8 cellular contexts compared by ENCODE assay signal in the genomic region with DNA sequence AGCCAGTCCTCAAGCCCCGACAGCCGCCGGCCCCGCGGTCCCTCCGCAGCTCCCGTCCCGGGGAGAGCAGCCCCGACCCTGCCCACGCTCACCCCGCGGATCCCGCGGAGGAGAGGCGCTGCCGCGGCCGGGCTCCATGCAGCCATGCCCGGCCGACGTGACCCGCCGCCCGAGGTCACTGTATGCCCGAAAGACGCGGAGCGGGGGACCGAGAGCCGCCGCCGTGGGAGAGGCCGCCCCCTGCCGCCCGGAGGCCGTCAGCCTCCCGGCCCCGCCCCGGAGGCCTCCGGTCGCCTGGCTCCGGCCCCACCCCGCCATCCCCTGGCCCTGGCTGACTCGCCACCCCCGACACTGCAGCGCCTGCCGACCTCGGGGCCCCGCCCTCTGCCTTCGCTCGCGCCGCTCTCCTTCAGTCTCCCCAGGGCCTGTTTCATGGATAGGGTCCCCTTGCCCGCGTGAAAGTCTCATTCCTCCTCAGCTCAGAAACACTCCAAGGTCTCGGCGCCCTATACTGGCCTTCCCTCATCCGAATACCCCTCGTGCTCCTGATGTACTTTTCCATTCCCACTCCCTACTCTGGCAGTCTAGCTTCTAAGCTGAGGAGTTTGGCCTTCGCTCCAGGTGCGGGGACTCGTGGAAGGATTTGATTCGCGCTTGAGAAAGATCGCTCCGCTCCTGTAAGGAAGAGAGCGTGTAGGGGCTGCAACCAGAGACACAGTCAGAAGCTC. TPM values are rescaled to one million over a fixed set of nuclear protein-coding genes. Genes with fewer than 3 reads are reported as not detected.
DNase-seq lines count a peak whose midpoint lies in the region; ATAC-seq and TF ChIP-seq lines count a peak whose summit lies in the region.

TSS of gene BOLA3 (minus strand) at position 184 of the 728 bp plus-strand sequence. CDS start at position 146, 38 bp downstream.

- ATAC-seq in CD4-positive, alpha-beta T cell (ENCODE audit: poor library complexity), result peak; percentile 87
- ATAC-seq in GM19328 (IDR thresholded peaks at IDR 0.05; ENCODE audit: unreplicated experiment) (peak; percentile 88), HG03520 (IDR thresholded peaks at IDR 0.05; ENCODE audit: unreplicated experiment) (peak; percentile 81)
- peak; percentile 96 for ATAC-seq in activated CD8-positive, alpha-beta T cell treated with anti-CD3 and anti-CD28 coated beads for 36 hours

- peaks cover 34% of the 10 kb centered on the region for H3K79me1 ChIP-seq in mesenchymal stem cell (replicated peaks; ENCODE audit: low read length, poor library complexity, severe bottlenecking)

- H3K36me3 Mint-ChIP-seq in CD4-positive, alpha-beta T cell (ENCODE audit: low read depth), result peaks cover 16% of the 10 kb centered on the region
- H3K36me3 Mint-ChIP-seq in activated CD8-positive, alpha-beta T cell treated with anti-CD3 and anti-CD28 coated beads for 36 hours (ENCODE audit: low read depth), result peaks cover 16% of the 10 kb centered on the region

- peak within 1 kb of the TSS; percentile 98 for H4K8ac ChIP-seq in mesenchymal stem cell (ENCODE audit: low read length)

- no peaks in the 10 kb centered on the region for H3K27me3 Mint-ChIP-seq in CD4-positive, alpha-beta T cell
- H3K27me3 Mint-ChIP-seq in activated CD8-positive, alpha-beta T cell treated with anti-CD3 and anti-CD28 coated beads for 36 hours, result no peaks in the 10 kb centered on the region

- H3K4me1 ChIP-seq in effector memory CD4-positive, alpha-beta T cell (ENCODE audit: control insufficient read depth, insufficient read depth, low read length, poor library complexity, severe bottlenecking), result peaks cover 10% of the 10 kb centered on the region
- H3K4me1 ChIP-seq in mesenchymal stem cell (ENCODE audit: control insufficient read depth, insufficient read depth, low read depth, low read length), result peaks cover 16% of the 10 kb centered on the region

- peak within 1 kb of the TSS; percentile 82 to 85 for H3K4ac ChIP-seq in mesenchymal stem cell (ENCODE audit: low read depth in 1 of 2, low read length in 2 of 2)

- H4K91ac ChIP-seq in mesenchymal stem cell (ENCODE audit: low read length), result peak within 1 kb of the TSS; percentile 84

- H3K4me3 Mint-ChIP-seq in CD4-positive, alpha-beta T cell, result no peak within 1 kb of the TSS
- H3K4me3 Mint-ChIP-seq in activated CD8-positive, alpha-beta T cell treated with anti-CD3 and anti-CD28 coated beads for 36 hours, result no peak within 1 kb of the TSS

- no peaks in the 10 kb centered on the region for H3K4me1 Mint-ChIP-seq in CD4-positive, alpha-beta T cell (ENCODE audit: low read depth)
- peaks cover 4% of the 10 kb centered on the region for H3K4me1 Mint-ChIP-seq in activated CD8-positive, alpha-beta T cell treated with anti-CD3 and anti-CD28 coated beads for 36 hours (ENCODE audit: low read depth)

- whole genome bisulfite sequencing in mesenchymal stem cell, result 2% methylated on average over 67 of the region's 67 CpGs

- DNase-seq in CD4-positive, alpha-beta T cell, result peak; percentile 60 to 83 (median 74)
- peak; percentile 51 for DNase-seq in NCI-H748 treated with DMSO at 0.1 percent for 48 hours (lab: John Stamatoyannopoulos, UW)
- peak; percentile 90 for DNase-seq in activated CD8-positive, alpha-beta T cell treated with anti-CD3 and anti-CD28 coated beads for 36 hours
- peak; percentile 66 to 73 (median 71) for DNase-seq in effector memory CD4-positive, alpha-beta T cell
- peak; percentile 79 for DNase-seq in mesenchymal stem cell
- DNase-seq in stimulated activated CD8-positive, alpha-beta memory T cell treated with anti-CD3 and anti-CD28 coated beads, Interleukin-12 subunit alpha, Interleukin-12 subunit beta, amount 100 ng/mL, for 4 hours (ENCODE audit: low read depth), result peak; percentile 76

- peak within 1 kb of the TSS; percentile 92 for H2AFZ ChIP-seq in mesenchymal stem cell (ENCODE audit: low read depth, low read length)

- H3K23ac ChIP-seq in mesenchymal stem cell (ENCODE audit: low read length in 2 of 2), result peak within 1 kb of the TSS in 1 of 2 experiments; percentile 70

- no peaks in the 10 kb centered on the region for H3K27me3 ChIP-seq in CD4-positive, alpha-beta T cell (ENCODE audit: control insufficient read depth, insufficient read depth, low read length)
- no peaks in the 10 kb centered on the region for H3K27me3 ChIP-seq in effector memory CD4-positive, alpha-beta T cell (replicated peaks; ENCODE audit: control insufficient read depth, insufficient read depth, low read length, poor library complexity, severe bottlenecking)
- no peaks in the 10 kb centered on the region for H3K27me3 ChIP-seq in mesenchymal stem cell (ENCODE audit: control insufficient read depth in 1 of 2, insufficient read depth in 1 of 2, low read length in 2 of 2)

- H2BK5ac ChIP-seq in mesenchymal stem cell (ENCODE audit: low read depth, low read length, poor library complexity, severe bottlenecking), result no peak within 1 kb of the TSS

- H3K4me3 ChIP-seq in effector memory CD4-positive, alpha-beta T cell (ENCODE audit: insufficient read depth, low read depth, low read length, poor library complexity, severe bottlenecking), result peak within 1 kb of the TSS; percentile 90
- H3K4me3 ChIP-seq in mesenchymal stem cell (ENCODE audit: insufficient read depth in 1 of 2, low read depth in 1 of 2, low read length in 2 of 2), result peak within 1 kb of the TSS; percentile 93 to 97

- H3K9ac ChIP-seq in mesenchymal stem cell (ENCODE audit: low read length), result peak within 1 kb of the TSS; percentile 89

- H2BK120ac ChIP-seq in mesenchymal stem cell (ENCODE audit: low read depth, low read length), result peak within 1 kb of the TSS; percentile 66

- H2BK12ac ChIP-seq in mesenchymal stem cell (ENCODE audit: low read length in 2 of 2), result peak within 1 kb of the TSS in 1 of 2 experiments; percentile 57

- peak within 1 kb of the TSS; percentile 68 for H2AK5ac ChIP-seq in mesenchymal stem cell (ENCODE audit: low read length, severe bottlenecking)

- peak; percentile 77 for TF ChIP-seq CTCF in CD4-positive, alpha-beta T cell (IDR thresholded peaks at IDR 0.05)
- peak; percentile 71 for TF ChIP-seq CTCF in activated CD8-positive, alpha-beta T cell treated with anti-CD3 and anti-CD28 coated beads for 36 hours (IDR thresholded peaks at IDR 0.05)

- POLR2A ChIA-PET in CD4-positive, alpha-beta T cell (lab: Charles Lee), result interaction anchor here (0.8 to 4.5 kb wide), 6 partner anchors 27 to 324 kb away, joined by 3 to 31 read pairs (median 5); partner anchors contain the start of genes MOB1A, MTHFD2 and STAMBP
- POLR2A ChIA-PET in activated CD8-positive, alpha-beta T cell treated with anti-CD3 and anti-CD28 coated beads for 36 hours (lab: Charles Lee), result interaction anchor here (0.7 to 6.5 kb wide), 28 partner anchors 8 to 411 kb away, joined by 3 to 51 read pairs (median 4); partner anchors contain the start of genes MOB1A, MTHFD2 and TPRKB

- H3K4me2 ChIP-seq in mesenchymal stem cell (ENCODE audit: low read length, poor library complexity, severe bottlenecking), result peak within 1 kb of the TSS; percentile 93

- intact Hi-C loops in CD4-positive, alpha-beta T cell (cut with DNase I, micrococcal nuclease), result loop anchor here (2.0 to 10.0 kb wide), 4 partner anchors 31 to 323 kb away; partner anchors contain the start of genes STAMBP (in 2 of the 2) and MOB1A (in 1 of the 2)
- intact Hi-C loops in activated CD8-positive, alpha-beta T cell treated with anti-CD3 and anti-CD28 coated beads for 36 hours (cut with micrococcal nuclease), result no loop called here

- H3K9me3 Mint-ChIP-seq in CD4-positive, alpha-beta T cell, result no peaks in the 10 kb centered on the region
- no peaks in the 10 kb centered on the region for H3K9me3 Mint-ChIP-seq in activated CD8-positive, alpha-beta T cell treated with anti-CD3 and anti-CD28 coated beads for 36 hours

- CTCF ChIA-PET in CD4-positive, alpha-beta T cell (lab: Charles Lee), result interaction anchor here (0.6 to 3.3 kb wide), 14 partner anchors 19 to 411 kb away, joined by 3 to 14 read pairs (median 4); partner anchors contain the start of genes MOB1A, MTHFD2, STAMBP and TPRKB
- CTCF ChIA-PET in activated CD8-positive, alpha-beta T cell treated with anti-CD3 and anti-CD28 coated beads for 36 hours (lab: Charles Lee), result interaction anchor here (0.6 to 6.8 kb wide), 41 partner anchors 8 to 1568 kb away, joined by 3 to 56 read pairs (median 4); partner anchors contain the start of genes MOB1A, MTHFD2 and STAMBP

- H2BK15ac ChIP-seq in mesenchymal stem cell (ENCODE audit: low read depth, poor library complexity, severe bottlenecking), result peak within 1 kb of the TSS; percentile 20

- H3K36me3 ChIP-seq in effector memory CD4-positive, alpha-beta T cell (ENCODE audit: control insufficient read depth, insufficient read depth, low read length), result peaks cover 5% of the 10 kb centered on the region
- peaks cover 7 to 34% of the 10 kb centered on the region in 2 experiments for H3K36me3 ChIP-seq in mesenchymal stem cell (ENCODE audit: control insufficient read depth in 1 of 2, insufficient read depth in 2 of 2, low read depth in 1 of 2, low read length in 2 of 2)

- no peaks in the 10 kb centered on the region for H3K9me3 ChIP-seq in CD4-positive, alpha-beta T cell (ENCODE audit: control insufficient read depth, low read length)
- H3K9me3 ChIP-seq in effector memory CD4-positive, alpha-beta T cell (ENCODE audit: control insufficient read depth, low read length), result no peaks in the 10 kb centered on the region
- H3K9me3 ChIP-seq in mesenchymal stem cell (ENCODE audit: control insufficient read depth, low read length), result no peaks in the 10 kb centered on the region

- H3K14ac ChIP-seq in mesenchymal stem cell (ENCODE audit: low read length in 2 of 2), result peak within 1 kb of the TSS in 1 of 2 experiments; percentile 92

- H3K27ac ChIP-seq in CD4-positive, alpha-beta T cell (ENCODE audit: low read depth, low read length), result peak within 1 kb of the TSS; percentile 65
- peak within 1 kb of the TSS; percentile 59 for H3K27ac ChIP-seq in effector memory CD4-positive, alpha-beta T cell (ENCODE audit: insufficient read depth, low read length, poor library complexity, severe bottlenecking)
- peak within 1 kb of the TSS; percentile 82 for H3K27ac ChIP-seq in mesenchymal stem cell (ENCODE audit: low read length, poor library complexity, severe bottlenecking)

- peak within 1 kb of the TSS; percentile 93 to 95 for H3K18ac ChIP-seq in mesenchymal stem cell (ENCODE audit: low read depth in 1 of 2, low read length in 2 of 2)

- no peak within 1 kb of the TSS for H3K27ac Mint-ChIP-seq in CD4-positive, alpha-beta T cell
- H3K27ac Mint-ChIP-seq in activated CD8-positive, alpha-beta T cell treated with anti-CD3 and anti-CD28 coated beads for 36 hours, result no peak within 1 kb of the TSS

RNA-seq across cellular contexts. Expression of gene BOLA3, which starts in this region (rescaled TPM):
- 10 to 100 TPM; 11.4 to 12.9 TPM for total RNA-seq in CD4-positive, alpha-beta T cell
- total RNA-seq in activated CD8-positive, alpha-beta T cell treated with anti-CD3 and anti-CD28 coated beads for 36 hours, result 100 to 1,000 TPM; 131 to 135 TPM
- polyA plus RNA-seq in mesenchymal stem cell (2013, experiment 1 of 2), result 70.7 TPM
- polyA plus RNA-seq in mesenchymal stem cell (2013, experiment 2 of 2), result 74.6 TPM

Comparison
In these comparisons a context has a peak if more than half of its experiments do, and no peak if none do; other contexts are left out.
1. Peak in every context shown above with its lines: DNase-seq, ATAC-seq, H3K4me3 ChIP-seq and H3K27ac ChIP-seq.
2. RNA of gene BOLA3 (total RNA-seq): 131 to 135 TPM in activated CD8-positive, alpha-beta T cell treated with anti-CD3 and anti-CD28 coated beads for 36 hours; 11.4 to 12.9 TPM in CD4-positive, alpha-beta T cell; every median in the first group is over 4 times any median in the second.